In the genomic region with DNA sequence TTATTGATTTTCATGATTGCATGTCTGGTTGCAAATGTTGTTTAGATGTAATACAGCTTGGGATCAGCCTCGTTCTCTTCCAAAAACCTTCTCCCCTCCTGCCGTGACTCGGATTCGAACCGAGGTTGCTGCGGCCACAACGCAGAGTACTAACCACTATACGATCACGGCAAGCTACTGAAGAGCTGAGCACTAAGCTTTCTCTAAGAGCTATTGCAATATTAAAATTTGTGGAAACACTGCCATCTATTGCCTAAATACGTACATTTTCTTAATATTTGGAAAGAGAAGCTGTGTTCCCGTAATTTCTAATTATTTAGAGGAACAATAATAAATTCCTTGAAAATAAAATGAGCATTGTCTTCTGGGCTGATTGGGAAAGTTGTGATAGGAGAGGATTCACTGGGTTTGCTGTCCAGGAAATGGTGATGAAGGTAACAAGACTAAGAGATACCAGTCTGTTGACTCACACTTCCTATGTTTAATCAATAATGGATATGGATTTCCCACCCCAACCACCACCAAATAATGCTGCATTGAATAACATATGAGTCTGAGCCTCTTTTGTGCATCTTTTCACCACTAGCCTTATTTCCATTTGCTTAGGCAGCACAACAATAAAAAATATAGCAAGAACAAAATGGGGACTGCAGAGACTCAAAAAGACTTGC, we compare ENCODE assay signal across 8 cellular contexts.
DNase-seq lines count a peak whose midpoint lies in the region; ATAC-seq and TF ChIP-seq lines count a peak whose summit lies in the region.

No MANE protein-coding gene starts in this region.

- peak; percentile 61 to 62 for TF ChIP-seq RAD21 in liver (IDR thresholded peaks at IDR 0.05)

- H3K9me3 ChIP-seq in liver (ENCODE audit: control insufficient read depth in 4 of 4, low read length in 3 of 4), result no peaks in the 10 kb centered on the region

- no peak overlapping the region for H3K9ac ChIP-seq in liver (ENCODE audit: low read depth in 1 of 2, low read length in 2 of 2)

- H3K4me3 ChIP-seq in liver (ENCODE audit: low read depth in 1 of 3, low read length in 3 of 3), result no peak overlapping the region

- intact Hi-C loops in MCF 10A (cut with micrococcal nuclease), result loop anchor here (10.0 kb wide), 1 partner anchor 1399 kb away; no protein-coding TSS in a partner anchor

- ATAC-seq in HG03045 (IDR thresholded peaks at IDR 0.05; ENCODE audit: unreplicated experiment) (no peak), HG02973 (IDR thresholded peaks at IDR 0.05; ENCODE audit: unreplicated experiment) (no peak)

- peaks cover 6% of the 10 kb centered on the region for H3K36me3 Mint-ChIP-seq in MCF 10A (ENCODE audit: insufficient read depth, unreplicated experiment)

- H3K27ac Mint-ChIP-seq in MCF 10A (ENCODE audit: low read depth, unreplicated experiment), result no peak overlapping the region

- no peaks in the 10 kb centered on the region for H3K27me3 Mint-ChIP-seq in MCF 10A (ENCODE audit: insufficient read depth, unreplicated experiment)

- DNase-seq in GM10248 (ENCODE audit: extremely low spot score), result no peak
- DNase-seq in NCI-H2081 treated with DMSO at 0.1 percent for 48 hours (lab: John Stamatoyannopoulos, UW), result peak; percentile 60
- peak; percentile 59 for DNase-seq in MCF 10A (ENCODE audit: unreplicated experiment)
- no peak for DNase-seq in GM19240 (ENCODE audit: insufficient read length, low spot score)
- no peak for DNase-seq in stimulated activated naive CD4-positive, alpha-beta T cell (lab: John Stamatoyannopoulos, UW)

- POLR2A ChIA-PET in GM10248 (lab: Yijun Ruan, JAX) (no interaction called here), MCF 10A (lab: Yijun Ruan, JAX) (interaction anchor here (0.8 to 1.1 kb wide), 2 partner anchors 125 to 1007 kb away, joined by 3 read pairs; no protein-coding TSS in a partner anchor)

- H3K4me1 ChIP-seq in liver (ENCODE audit: control insufficient read depth in 4 of 4, insufficient read depth in 4 of 4, low read length in 3 of 4), result peaks cover 0 to 5% (median 3%) of the 10 kb centered on the region in 4 donors

- WGBS in liver, result 34% methylated on average over 11 of the region's 11 CpGs

- no peak overlapping the region for H3K27ac ChIP-seq in liver (ENCODE audit: low read depth in 1 of 2, low read length in 2 of 2)

- H3K36me3 ChIP-seq in liver (ENCODE audit: control insufficient read depth in 4 of 4, insufficient read depth in 3 of 4, low read depth in 1 of 4, low read length in 3 of 4), result no peaks in the 10 kb centered on the region

- H3K9me3 Mint-ChIP-seq in MCF 10A (ENCODE audit: unreplicated experiment), result no peaks in the 10 kb centered on the region

- no peak overlapping the region for H3K4me3 Mint-ChIP-seq in MCF 10A (ENCODE audit: unreplicated experiment)

- TF ChIP-seq CTCF in GM10248 (IDR thresholded peaks at IDR 0.05; ENCODE audit: control extremely low read depth, extremely low read depth, low read depth, missing control alignments), result peak; percentile 34
- peak; percentile 42 for TF ChIP-seq CTCF in MCF 10A (IDR thresholded peaks at IDR 0.05; ENCODE audit: unreplicated experiment)
- no peak for TF ChIP-seq CTCF in liver (IDR thresholded peaks at IDR 0.05; ENCODE audit: low read depth, low read length, missing input control)

- no TSS peak for BruUV-seq in MCF 10A (replicated peaks; lab: Mats Ljungman, UMichigan)

- H3K27me3 ChIP-seq in liver (ENCODE audit: control insufficient read depth in 4 of 4, insufficient read depth in 4 of 4, low read length in 3 of 4), result no peaks in the 10 kb centered on the region

- peaks cover 6% of the 10 kb centered on the region for H3K4me1 Mint-ChIP-seq in MCF 10A (ENCODE audit: insufficient read depth, unreplicated experiment)

- CTCF ChIA-PET in GM10248 (lab: Yijun Ruan, JAX), result interaction anchor here (0.9 to 1.6 kb wide), 5 partner anchors 11 to 1011 kb away, joined by 3 read pairs; no protein-coding TSS in a partner anchor
- CTCF ChIA-PET in MCF 10A (lab: Yijun Ruan, JAX), result interaction anchor here (0.6 to 3.2 kb wide), 28 partner anchors 8 to 1716 kb away, joined by 3 to 16 read pairs (median 4); no protein-coding TSS in a partner anchor

TF ChIP-seq in liver, 16 proteins besides CTCF, POLR2A, EP300 and RAD21:
- TF ChIP-seq TAF1 (conservative IDR thresholded peaks at IDR 0.05) (no peak), FOXA1 (IDR thresholded peaks at IDR 0.05) (no peak), EGR1 (IDR thresholded peaks at IDR 0.05; ENCODE audit: low read depth in 2 of 2) (no peak), GABPA (IDR thresholded peaks at IDR 0.05 in 1 of 2, conservative IDR thresholded peaks at IDR 0.05 in 1 of 2) (no peak), RXRA (IDR thresholded peaks at IDR 0.05) (no peak), MAX (IDR thresholded peaks at IDR 0.05) (no peak), ZBTB33 (IDR thresholded peaks at IDR 0.05) (no peak), REST (IDR thresholded peaks at IDR 0.05) (no peak), ATF3 (IDR thresholded peaks at IDR 0.05) (no peak), FOXA2 (IDR thresholded peaks at IDR 0.05) (no peak), JUND (IDR thresholded peaks at IDR 0.05) (no peak), HNF4A (conservative IDR thresholded peaks at IDR 0.05) (no peak), YY1 (IDR thresholded peaks at IDR 0.05) (no peak), NR2F2 (IDR thresholded peaks at IDR 0.05) (no peak), SP1 (IDR thresholded peaks at IDR 0.05) (no peak), HNF4G (IDR thresholded peaks at IDR 0.05) (no peak)

Comparison
In these comparisons a context has a peak if more than half of its experiments do, and no peak if none do; other contexts are left out.
1. DNase-seq: peak in NCI-H2081 treated with DMSO at 0.1 percent for 48 hours (single experiment) and MCF 10A (single experiment); none in GM10248 (single experiment), GM19240 (single experiment) and stimulated activated naive CD4-positive, alpha-beta T cell (0 of 6).